ENCODE assay signal across 8 cellular contexts in the genomic region with DNA sequence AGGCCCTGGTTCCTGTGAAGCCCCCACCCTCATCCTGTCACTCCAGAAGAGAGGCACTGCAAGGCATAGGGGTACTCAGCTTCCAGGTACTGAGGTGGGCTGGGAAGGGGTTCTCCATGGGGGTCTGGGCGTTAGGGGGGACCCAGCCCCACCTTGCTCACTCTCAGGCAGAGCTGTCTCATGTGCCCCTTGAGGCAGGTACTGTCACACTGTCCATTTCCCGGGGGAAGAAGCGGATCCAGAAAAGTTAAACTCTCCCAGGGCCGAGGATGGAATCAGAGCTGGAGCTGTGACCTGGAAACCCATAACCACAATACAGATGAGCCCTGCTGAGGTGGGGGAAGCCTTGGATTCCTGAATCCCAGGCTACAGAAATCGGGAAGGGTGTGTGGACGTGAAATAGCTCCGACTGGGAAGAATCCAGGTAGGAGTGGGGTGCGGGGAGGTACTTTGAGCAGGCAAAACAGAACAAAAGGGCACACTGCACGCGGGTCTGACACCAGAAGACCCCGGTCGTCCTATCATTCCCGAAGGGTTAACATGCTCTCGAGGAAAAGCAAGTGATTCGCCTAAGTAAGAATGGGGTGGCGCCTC. TPM values are rescaled to one million over a fixed set of nuclear protein-coding genes. Genes with fewer than 3 reads are reported as not detected.
DNase-seq lines count a peak whose midpoint lies in the region; ATAC-seq and TF ChIP-seq lines count a peak whose summit lies in the region.

No MANE protein-coding gene starts in this region.

- no peak for TF ChIP-seq CTCF in AG04450 (IDR thresholded peaks at IDR 0.05; ENCODE audit: low read depth, low read length)
- no peak for TF ChIP-seq CTCF in mammary epithelial cell (conservative IDR thresholded peaks at IDR 0.05 in 1 of 2, IDR thresholded peaks at IDR 0.05 in 1 of 2; ENCODE audit: extremely low read depth in 1 of 2, insufficient read depth in 1 of 2, low read depth in 1 of 2, low read length in 2 of 2)
- TF ChIP-seq CTCF in mucosa of descending colon (IDR thresholded peaks at IDR 0.05), result no peak

- H3K79me2 ChIP-seq in mammary epithelial cell (ENCODE audit: insufficient read depth, low read length), result no peaks in the 10 kb centered on the region

- peak overlapping the region; percentile 93 for H3K27ac ChIP-seq in AG04450 (ENCODE audit: low read depth, low read length)
- peak overlapping the region; percentile 94 for H3K27ac ChIP-seq in HUES6 (ENCODE audit: low read depth, low read length)
- H3K27ac ChIP-seq in mammary epithelial cell (ENCODE audit: insufficient read depth, low read depth, low read length), result peak overlapping the region; percentile 81

- in situ Hi-C loops in mammary epithelial cell (cut with MboI; ENCODE audit: low sequenced_read_pairs in 2 of 2), result no loop called here

- peaks cover 39% of the 10 kb centered on the region for H3K36me3 ChIP-seq in HUES6 (ENCODE audit: control insufficient read depth, insufficient read depth, low read length)
- H3K36me3 ChIP-seq in mammary epithelial cell (ENCODE audit: insufficient read depth, low read length), result peaks cover 6% of the 10 kb centered on the region
- no peaks in the 10 kb centered on the region for H3K36me3 ChIP-seq in mucosa of descending colon (ENCODE audit: low read depth)

- BruUV-seq in mammary epithelial cell (replicated peaks; lab: Mats Ljungman, UMichigan), result no TSS peak

- H2AFZ ChIP-seq in mammary epithelial cell (ENCODE audit: low read depth, low read length), result peak overlapping the region; percentile 96

- no peak for DNase-seq in AG04450 (ENCODE audit: low read depth, low spot score)
- no peak for DNase-seq in mammary epithelial cell
- DNase-seq in mucosa of descending colon, result peak in 1 of 3 donors; percentile 26
- DNase-seq in Ammon's horn (ENCODE audit: low spot score), result no peak
- no peak for DNase-seq in NOMO-1 treated with dmso at 0.1 percent for 144 hours (lab: John Stamatoyannopoulos, UW; ENCODE audit: unreplicated experiment)
- DNase-seq in amniotic stem cell (lab: John Stamatoyannopoulos, UW), result no peak

- CTCF ChIA-PET in AG04450 (lab: Charles Lee) (interaction anchor here (0.7 to 1.3 kb wide), 4 partner anchors 10 to 147 kb away, joined by 3 read pairs; no protein-coding TSS in a partner anchor), mammary epithelial cell (lab: Charles Lee; ENCODE audit: low non-redundant PET) (no interaction called here)

- POLR2A ChIA-PET in AG04450 (lab: Yijun Ruan, JAX), result interaction anchor here (0.5 to 2.6 kb wide), 9 partner anchors 9 to 171 kb away, joined by 3 to 10 read pairs (median 3); a partner anchor contains a TSS

- H3K4me3 ChIP-seq in AG04450 (ENCODE audit: low read depth, low read length), result peak overlapping the region; percentile 79
- peak overlapping the region; percentile 85 for H3K4me3 ChIP-seq in HUES6 (ENCODE audit: low read depth, low read length)
- peak overlapping the region; percentile 77 to 87 (median 80) for H3K4me3 ChIP-seq in mammary epithelial cell (replicated peaks in 1 of 3; ENCODE audit: insufficient read depth in 1 of 3, low read depth in 2 of 3, low read length in 3 of 3)
- peak overlapping the region; percentile 27 for H3K4me3 ChIP-seq in mucosa of descending colon

- peak overlapping the region; percentile 91 for H3K4me2 ChIP-seq in mammary epithelial cell (ENCODE audit: insufficient read depth, low read depth, low read length)

- H3K27me3 ChIP-seq in AG04450 (ENCODE audit: control insufficient read depth, insufficient read depth, low read length), result no peaks in the 10 kb centered on the region
- H3K27me3 ChIP-seq in HUES6 (ENCODE audit: control insufficient read depth, insufficient read depth, low read length), result no peaks in the 10 kb centered on the region
- no peaks in the 10 kb centered on the region for H3K27me3 ChIP-seq in mammary epithelial cell (ENCODE audit: insufficient read depth, low read length)

- 21% methylated on average over 8 of the region's 16 CpGs for WGBS in mammary epithelial cell (ENCODE audit: low coverage, missing lambda C conversion rate)

- peak overlapping the region; percentile 94 for H3K9ac ChIP-seq in HUES6 (ENCODE audit: low read length)
- H3K9ac ChIP-seq in mammary epithelial cell (ENCODE audit: insufficient read depth, low read length), result peak overlapping the region; percentile 67

- no peak for ATAC-seq in mucosa of descending colon
- no peak for ATAC-seq in HG02642 (IDR thresholded peaks at IDR 0.05; ENCODE audit: poor library complexity, unreplicated experiment)

- H3K4me1 ChIP-seq in HUES6 (ENCODE audit: control insufficient read depth, insufficient read depth, low read length) (peaks cover 12% of the 10 kb centered on the region), mammary epithelial cell (ENCODE audit: insufficient read depth, low read length) (peaks cover 8% of the 10 kb centered on the region), mucosa of descending colon (ENCODE audit: low read depth) (no peaks in the 10 kb centered on the region)

- dilution Hi-C loops in mammary epithelial cell (cut with HindIII; ENCODE audit: low sequenced_read_pairs), result no loop called here

- no peaks in the 10 kb centered on the region for H4K20me1 ChIP-seq in mammary epithelial cell (ENCODE audit: insufficient read depth, low read length)

- intact Hi-C loops in mammary epithelial cell (cut with micrococcal nuclease), result loop anchor here (2.0 kb wide), 1 partner anchor 52 kb away; a partner anchor contains a TSS
- intact Hi-C loops in mucosa of descending colon (cut with DNase I, micrococcal nuclease), result no loop called here

- no peaks in the 10 kb centered on the region; the same call in 1 of the 2 replicates for H3K9me3 ChIP-seq in AG04450 (ENCODE audit: control insufficient read depth, insufficient read depth, low read length)
- H3K9me3 ChIP-seq in HUES6 (ENCODE audit: control insufficient read depth, insufficient read depth, low read depth, low read length), result no peaks in the 10 kb centered on the region
- no peaks in the 10 kb centered on the region for H3K9me3 ChIP-seq in mammary epithelial cell (replicated peaks; ENCODE audit: insufficient read depth, low read length)
- no peaks in the 10 kb centered on the region for H3K9me3 ChIP-seq in mucosa of descending colon

RNA-seq across cellular contexts. Expression of a gene that starts 0.5 kb away (rescaled TPM):
- polyA plus RNA-seq in AG04450 (2011; rRNA removed) (21.1 and 25.1 TPM in 2 replicates), mammary epithelial cell (24.2 TPM)
- 16.3 and 17.4 TPM in 2 replicates for polyA minus RNA-seq in AG04450 (2011; rRNA and poly(A)+ RNA removed)
- total RNA-seq in mammary epithelial cell (10 to 100 TPM; 18.4 to 24.0 TPM), mucosa of descending colon (10 to 100 TPM; 17.4 to 31.2 (median 28.0) TPM)
- polyA minus RNA-seq in mammary epithelial cell, result 2.3 TPM

RNA-seq across cellular contexts. Expression of a gene that starts 11.4 kb away (rescaled TPM):
- polyA plus RNA-seq in AG04450 (2011; rRNA removed) (4.6 and 6.7 TPM in 2 replicates), mammary epithelial cell (6.1 TPM)
- polyA minus RNA-seq in AG04450 (2011; rRNA and poly(A)+ RNA removed), result 3.4 and 5.0 TPM in 2 replicates
- total RNA-seq in mammary epithelial cell (10 to 100 TPM in 1 of 2 donors, 1 to 10 TPM in 1; 2.5 to 16.0 TPM), mucosa of descending colon (100 to 1,000 TPM in 1 of 3 donors, 10 to 100 TPM in 2; 38.1 to 105 (median 58.4) TPM)
- 9.7 TPM for polyA minus RNA-seq in mammary epithelial cell

RNA-seq across cellular contexts. Expression of a gene that starts 31.1 kb away (rescaled TPM):
- polyA plus RNA-seq in AG04450 (2011; rRNA removed) (16.3 and 18.9 TPM in 2 replicates), mammary epithelial cell (25.3 TPM)
- 8.8 and 12.6 TPM in 2 replicates for polyA minus RNA-seq in AG04450 (2011; rRNA and poly(A)+ RNA removed)
- total RNA-seq in mammary epithelial cell (10 to 100 TPM; 41.1 to 48.8 TPM), mucosa of descending colon (100 to 1,000 TPM; 103 to 157 (median 140) TPM)
- 15.9 TPM for polyA minus RNA-seq in mammary epithelial cell

RNA-seq across cellular contexts. Expression of a gene that starts 49.9 kb away (rescaled TPM):
- not detected in 2 replicates for polyA plus RNA-seq in AG04450 (2011; rRNA removed)
- not detected in 2 replicates for polyA minus RNA-seq in AG04450 (2011; rRNA and poly(A)+ RNA removed)
- not detected for total RNA-seq in mammary epithelial cell
- polyA plus RNA-seq in mammary epithelial cell, result not detected
- polyA minus RNA-seq in mammary epithelial cell, result not detected
- 1 to 10 TPM in 2 of 3 donors, under 1 TPM in 1; 0.52 to 2.6 (median 2.2) TPM for total RNA-seq in mucosa of descending colon

RNA-seq across cellular contexts. Expression of a gene that starts 52.6 kb away (rescaled TPM):
- polyA plus RNA-seq in AG04450 (2011; rRNA removed) (92.0 and 98.6 TPM in 2 replicates), mammary epithelial cell (94.5 TPM)
- 32.7 and 41.8 TPM in 2 replicates for polyA minus RNA-seq in AG04450 (2011; rRNA and poly(A)+ RNA removed)
- total RNA-seq in mammary epithelial cell (10 to 100 TPM; 59.0 to 70.7 TPM), mucosa of descending colon (10 to 100 TPM; 64.6 to 80.3 (median 76.2) TPM)
- polyA minus RNA-seq in mammary epithelial cell, result 26.3 TPM

Comparison
In these comparisons a context has a peak if more than half of its experiments do, and no peak if none do; other contexts are left out.
1. H3K4me3 ChIP-seq: peak in every context shown above with its lines; median percentile 85 in HUES6; 80 in mammary epithelial cell; 79 in AG04450; 27 in mucosa of descending colon.